1 cellular context compared by ENCODE assay signal in genomic region chr2:55885944-55886281, GRCh38.
TF ChIP-seq lines count a peak whose summit lies in the region.

No MANE protein-coding gene starts in this region.

TF ChIP-seq in SK-N-SH treated with all-trans-retinoic acid at 6 μM for 48 hours, 23 proteins besides CTCF, POLR2A, EP300 and RAD21 (continued from another document):
- TF ChIP-seq POU6F1 (CRISPR knock-in tag; IDR thresholded peaks at IDR 0.05; ENCODE audit: borderline replicate concordance, low read depth), result no peak
- no peak for TF ChIP-seq PATZ1 (CRISPR knock-in tag; IDR thresholded peaks at IDR 0.05; ENCODE audit: borderline replicate concordance)
- TF ChIP-seq SNAI2 (CRISPR knock-in tag; IDR thresholded peaks at IDR 0.05), result no peak
- TF ChIP-seq ZFP3 (CRISPR knock-in tag; IDR thresholded peaks at IDR 0.05), result no peak
- TF ChIP-seq CREB5 (CRISPR knock-in tag; IDR thresholded peaks at IDR 0.05; ENCODE audit: low read depth), result no peak
